In the genomic region with DNA sequence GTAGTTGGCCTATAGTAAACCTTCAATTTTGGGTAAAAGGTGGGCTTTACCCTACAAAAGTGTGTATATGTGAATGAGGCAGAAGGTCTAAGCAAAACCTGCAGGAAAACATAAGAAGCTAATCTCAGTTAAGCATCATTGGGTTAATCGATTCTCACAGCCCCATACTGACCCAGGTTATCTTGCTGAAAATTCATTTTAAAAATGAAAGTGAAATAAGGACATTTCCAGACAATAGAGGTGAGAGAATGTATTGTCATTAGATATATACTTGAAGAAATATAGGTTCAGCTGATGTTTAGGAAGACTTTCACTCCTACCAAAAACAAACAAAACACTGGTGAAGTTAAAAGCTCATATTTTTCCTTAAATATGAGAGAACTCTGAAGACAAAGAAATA, we compare ENCODE assay signal across 21 cellular contexts.
DNase-seq lines count a peak whose midpoint lies in the region; ATAC-seq and TF ChIP-seq lines count a peak whose summit lies in the region.
"Had no signal": no experiment of that assay in that cellular context is flagged by ENCODE, and none has a peak within 500 bp of the region (broad histone marks: within the 10 kb centered on the region; RNA-seq: fewer than 3 reads in every experiment).

No MANE protein-coding gene starts in this region.

- H3K4me3 Mint-ChIP-seq in activated T-cell treated with anti-CD3 and anti-CD28 coated beads, Interleukin-2, amount 50 U/mL, for 72 hours: peak overlapping the region in 1 of 2 donors; percentile 65
- H3K4me3 Mint-ChIP-seq in CD4-positive, CD25-positive, alpha-beta regulatory T cell: peak overlapping the region in 2 of 4 donors; percentile 36 to 82
- H3K4me3 Mint-ChIP-seq in activated CD8-positive, alpha-beta T cell treated with anti-CD3 and anti-CD28 coated beads, Interleukin-2, amount 10 ng/mL, durations not matched to agents 7 days and 5 days: peak overlapping the region; percentile 20
- no peak overlapping the region for H3K4me3 Mint-ChIP-seq in nephron progenitor cell
- H3K4me3 Mint-ChIP-seq: GM23338 had no signal

- H3F3A ChIP-seq in GM23248 (ENCODE audit: insufficient read depth): no peaks in the 10 kb centered on the region

- peaks cover 9% of the 10 kb centered on the region for H3K27me3 Mint-ChIP-seq in activated T-cell treated with anti-CD3 and anti-CD28 coated beads, Interleukin-2, amount 50 U/mL, for 72 hours (ENCODE audit: low read depth)
- peaks cover 4% of the 10 kb centered on the region for H3K27me3 Mint-ChIP-seq in CD4-positive, CD25-positive, alpha-beta regulatory T cell
- H3K27me3 Mint-ChIP-seq in activated CD8-positive, alpha-beta T cell treated with anti-CD3 and anti-CD28 coated beads, Interleukin-2, amount 10 ng/mL, durations not matched to agents 7 days and 5 days (ENCODE audit: low read depth): peaks cover 9% of the 10 kb centered on the region
- no peaks in the 10 kb centered on the region for H3K27me3 Mint-ChIP-seq in nephron progenitor cell (ENCODE audit: low read depth, poor library complexity)

- H3K9me2 ChIP-seq in GM23248 (ENCODE audit: insufficient read depth): no peaks in the 10 kb centered on the region

- peaks cover 7 to 9% of the 10 kb centered on the region in 2 donors for H3K9me3 Mint-ChIP-seq in activated T-cell treated with anti-CD3 and anti-CD28 coated beads, Interleukin-2, amount 50 U/mL, for 72 hours
- peaks cover 0 to 14% (median 1%) of the 10 kb centered on the region in 7 donors for H3K9me3 Mint-ChIP-seq in CD4-positive, CD25-positive, alpha-beta regulatory T cell
- H3K9me3 Mint-ChIP-seq in activated CD8-positive, alpha-beta T cell treated with anti-CD3 and anti-CD28 coated beads, Interleukin-2, amount 10 ng/mL, durations not matched to agents 7 days and 5 days (ENCODE audit: insufficient read depth): peaks cover 7% of the 10 kb centered on the region
- peaks cover 36% of the 10 kb centered on the region for H3K9me3 Mint-ChIP-seq in nephron progenitor cell

- H3K36me3 ChIP-seq in CD4-positive, CD25-positive, alpha-beta regulatory T cell (ENCODE audit: control insufficient read depth, insufficient read depth, low read length): peaks cover 4% of the 10 kb centered on the region
- H3K36me3 ChIP-seq in KOPT-K1 (ENCODE audit: insufficient read depth, low read length) (no peaks in the 10 kb centered on the region), GM23248 (ENCODE audit: low read depth) (no peaks in the 10 kb centered on the region)

- in situ Hi-C loops in GM23248 (cut with MboI): no loop called here

- CTCF ChIA-PET in activated CD8-positive, alpha-beta T cell treated with anti-CD3 and anti-CD28 coated beads, Interleukin-2, amount 10 ng/mL, durations not matched to agents 7 days and 5 days (lab: Charles Lee): interaction anchor here (0.8 to 1.5 kb wide), 3 partner anchors 158 to 252 kb away, joined by 3 read pairs; no protein-coding TSS in a partner anchor

- ATAC-seq in activated T-cell treated with anti-CD3 and anti-CD28 coated beads, Interleukin-2, amount 50 U/mL, for 72 hours (replicated peaks in 1 of 2): no peak
- ATAC-seq in CD4-positive, CD25-positive, alpha-beta regulatory T cell (ENCODE audit: low read depth in 2 of 2): no peak
- ATAC-seq in activated CD8-positive, alpha-beta T cell treated with anti-CD3 and anti-CD28 coated beads, Interleukin-2, amount 10 ng/mL, durations not matched to agents 7 days and 5 days: peak; percentile 69
- ATAC-seq in GM19324 (IDR thresholded peaks at IDR 0.05; ENCODE audit: low FRiP score, unreplicated experiment): no peak
- ATAC-seq: HCT116, PC-3, SK-N-SH treated with all-trans-retinoic acid at 6 μM for 48 hours had no signal

- no peaks in the 10 kb centered on the region for H3K9me3 ChIP-seq in CD4-positive, CD25-positive, alpha-beta regulatory T cell (ENCODE audit: control insufficient read depth in 2 of 2, low read length in 2 of 2)
- H3K9me3 ChIP-seq in KOPT-K1 (ENCODE audit: insufficient read depth, low read length, poor library complexity, severe bottlenecking) (peaks cover 4% of the 10 kb centered on the region), GM23248 (ENCODE audit: low read depth) (no peaks in the 10 kb centered on the region)

- 95 to 100% methylated on average over 1 of the region's 1 CpG for WGBS in GM23248 (ENCODE audit: low coverage in 1 of 2, low lambda C conversion rate in 2 of 2, missing lambda C conversion rate in 2 of 2), 2 experiments

- H3K27me3 ChIP-seq in CD4-positive, CD25-positive, alpha-beta regulatory T cell (ENCODE audit: control insufficient read depth, insufficient read depth, low read length): no peaks in the 10 kb centered on the region
- H3K27me3 ChIP-seq in GM23248 (replicated peaks; ENCODE audit: insufficient read depth): 0 out of 2 replicates have a peak, but pooled peaks cover 6% of the 10 kb centered on the region

- no peak overlapping the region for H3K9ac ChIP-seq in GM23248

- H3K4me3 ChIP-seq in CD4-positive, CD25-positive, alpha-beta regulatory T cell (ENCODE audit: low read depth, low read length): peak overlapping the region; percentile 34
- H3K4me3 ChIP-seq in GM23248: no peak overlapping the region
- H3K4me3 ChIP-seq: GM23338 had no signal

- no peak overlapping the region for H3K4me2 ChIP-seq in GM23248 (ENCODE audit: unreplicated experiment)
- H3K4me2 ChIP-seq: GM23338 had no signal

- H3K4me1 Mint-ChIP-seq in activated T-cell treated with anti-CD3 and anti-CD28 coated beads, Interleukin-2, amount 50 U/mL, for 72 hours (ENCODE audit: low read depth): peaks cover 11% of the 10 kb centered on the region
- H3K4me1 Mint-ChIP-seq in CD4-positive, CD25-positive, alpha-beta regulatory T cell: peaks cover 9 to 15% (median 13%) of the 10 kb centered on the region in 4 donors
- peaks cover 14% of the 10 kb centered on the region for H3K4me1 Mint-ChIP-seq in activated CD8-positive, alpha-beta T cell treated with anti-CD3 and anti-CD28 coated beads, Interleukin-2, amount 10 ng/mL, durations not matched to agents 7 days and 5 days (ENCODE audit: low read depth)
- H3K4me1 Mint-ChIP-seq in nephron progenitor cell: no peaks in the 10 kb centered on the region
- H3K4me1 Mint-ChIP-seq: GM23338 had no signal

- H3K79me2 ChIP-seq in GM23248 (ENCODE audit: insufficient read depth): no peaks in the 10 kb centered on the region

- no peak overlapping the region for H2AFZ ChIP-seq in GM23248
- H2AFZ ChIP-seq: GM23338 had no signal

- H3K36me3 Mint-ChIP-seq in activated T-cell treated with anti-CD3 and anti-CD28 coated beads, Interleukin-2, amount 50 U/mL, for 72 hours (ENCODE audit: insufficient read depth in 2 of 2): peaks cover 8 to 11% of the 10 kb centered on the region in 2 donors
- H3K36me3 Mint-ChIP-seq in CD4-positive, CD25-positive, alpha-beta regulatory T cell: peaks cover 5% of the 10 kb centered on the region
- peaks cover 19% of the 10 kb centered on the region for H3K36me3 Mint-ChIP-seq in activated CD8-positive, alpha-beta T cell treated with anti-CD3 and anti-CD28 coated beads, Interleukin-2, amount 10 ng/mL, durations not matched to agents 7 days and 5 days (ENCODE audit: low read depth)
- H3K36me3 Mint-ChIP-seq in nephron progenitor cell (ENCODE audit: low read depth): peaks cover 18% of the 10 kb centered on the region

- DNase-seq in activated T-cell treated with anti-CD3 and anti-CD28 coated beads, Interleukin-2, amount 50 U/mL, for 72 hours: no peak
- no peak for DNase-seq in activated T-cell treated with anti-CD3 and anti-CD28 coated beads, Interleukin-2, amount 50 U/mL, for 1 hour
- DNase-seq in CD4-positive, CD25-positive, alpha-beta regulatory T cell: peak in 1 of 3 donors; percentile 14
- no peak for DNase-seq in activated CD8-positive, alpha-beta T cell treated with anti-CD3 and anti-CD28 coated beads, Interleukin-2, amount 10 ng/mL, durations not matched to agents 7 days and 5 days
- no peak for DNase-seq in GM23248
- DNase-seq in nephron progenitor cell: no peak
- DNase-seq: CD8-positive, alpha-beta memory T cell; DMS79; NCI-H1105 treated with DMSO at 0.1 percent for 48 hours; NCI-H1694; NCI-H2081 treated with DMSO at 0.1 percent for 48 hours; NCI-H510A; NCI-H774; PC-3; RPMI8226; SIG-M5 had no signal

- H3K4me1 ChIP-seq in CD4-positive, CD25-positive, alpha-beta regulatory T cell (ENCODE audit: control insufficient read depth, insufficient read depth, low read length, poor library complexity, severe bottlenecking): peaks cover 3% of the 10 kb centered on the region
- H3K4me1 ChIP-seq in GM23248 (ENCODE audit: insufficient read depth): no peaks in the 10 kb centered on the region

- H3K27ac ChIP-seq in CD4-positive, CD25-positive, alpha-beta regulatory T cell (ENCODE audit: insufficient read depth, low read length, poor library complexity, severe bottlenecking): no peak overlapping the region
- H3K27ac ChIP-seq in KOPT-K1 (ENCODE audit: low read depth, low read length, poor library complexity, severe bottlenecking) (peak overlapping the region; percentile 4), GM23248 (no peak overlapping the region)

- POLR2A ChIA-PET in activated CD8-positive, alpha-beta T cell treated with anti-CD3 and anti-CD28 coated beads, Interleukin-2, amount 10 ng/mL, durations not matched to agents 7 days and 5 days (lab: Charles Lee): interaction anchor here (0.6 kb wide), 2 partner anchors 27 to 61 kb away, joined by 3 to 5 read pairs; no protein-coding TSS in a partner anchor

- H3K27ac Mint-ChIP-seq in activated T-cell treated with anti-CD3 and anti-CD28 coated beads, Interleukin-2, amount 50 U/mL, for 72 hours: peak overlapping the region; percentile 85
- H3K27ac Mint-ChIP-seq in CD4-positive, CD25-positive, alpha-beta regulatory T cell: peak overlapping the region; percentile 22 to 70 (median 39)
- H3K27ac Mint-ChIP-seq in activated CD8-positive, alpha-beta T cell treated with anti-CD3 and anti-CD28 coated beads, Interleukin-2, amount 10 ng/mL, durations not matched to agents 7 days and 5 days: no peak overlapping the region
- no peak overlapping the region for H3K27ac Mint-ChIP-seq in nephron progenitor cell
- H3K27ac Mint-ChIP-seq: GM23338 had no signal

- no peaks in the 10 kb centered on the region for H4K20me1 ChIP-seq in GM23248 (ENCODE audit: insufficient read depth)

- no peak for TF ChIP-seq CTCF in nephron progenitor cell (IDR thresholded peaks at IDR 0.05)

Comparison
In these comparisons a context has a peak if more than half of its experiments do, and no peak if none do; other contexts are left out.
1. H3K27ac Mint-ChIP-seq: peak in activated T-cell treated with anti-CD3 and anti-CD28 coated beads, Interleukin-2, amount 50 U/mL, for 72 hours (single experiment) and CD4-positive, CD25-positive, alpha-beta regulatory T cell (3 of 3); none in activated CD8-positive, alpha-beta T cell treated with anti-CD3 and anti-CD28 coated beads, Interleukin-2, amount 10 ng/mL, durations not matched to agents 7 days and 5 days (single experiment) and nephron progenitor cell (single experiment).